Comparison of ENCODE assay signal across 13 cellular contexts in the genomic region with DNA sequence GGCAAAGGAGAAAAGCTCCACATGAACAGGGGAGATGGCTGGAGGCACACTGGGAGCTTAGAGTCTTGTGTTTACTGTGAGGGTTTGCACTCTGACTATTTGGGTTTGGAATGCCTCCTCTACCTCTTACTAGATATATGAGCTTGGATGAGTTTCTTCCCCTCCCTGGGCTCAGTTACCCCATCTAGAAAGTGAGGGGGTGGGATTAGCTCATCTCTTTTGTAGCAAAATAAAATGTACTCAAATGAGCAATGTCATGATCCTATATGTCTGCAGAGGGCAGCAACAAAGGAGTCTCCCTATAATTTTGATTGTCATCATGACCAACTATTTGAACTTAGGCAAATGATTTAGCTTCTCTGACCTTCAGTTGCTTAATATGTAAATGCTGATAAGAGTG.
"Had no signal": no experiment of that assay in that cellular context is flagged by ENCODE, and none has a peak within 500 bp of the region (broad histone marks: within the 10 kb centered on the region; RNA-seq: fewer than 3 reads in every experiment).

No MANE protein-coding gene starts in this region.

- H3K27ac ChIP-seq: dorsolateral prefrontal cortex, spleen, upper lobe of right lung had no signal

- H3K4me3 ChIP-seq: dorsolateral prefrontal cortex, esophagus squamous epithelium, spleen, upper lobe of right lung had no signal

- H3K9me3 ChIP-seq: esophagus squamous epithelium, spleen, upper lobe of right lung had no signal

- DNase-seq: activated CD4-positive, CD25-positive, alpha-beta regulatory T cell; activated naive CD4-positive, alpha-beta T cell treated with anti-CD3 and anti-CD28 coated beads, Interleukin-2, amount 50 U/mL, for 16 hours; amniotic stem cell; dorsolateral prefrontal cortex; esophagus squamous epithelium; kidney; left ventricle myocardium superior; posterior cingulate gyrus; spleen; stimulated activated CD4-positive, alpha-beta T cell treated with anti-CD3 and anti-CD28 coated beads, Interleukin-1b, Interleukin-23, amount 100 ng/mL, for 48 hours; stimulated activated naive CD4-positive, alpha-beta T cell; T-helper 17 cell; upper lobe of right lung had no signal

- H3K27me3 ChIP-seq: dorsolateral prefrontal cortex, esophagus squamous epithelium, spleen, upper lobe of right lung had no signal
